In genomic region chr17:28576758-28577465, GRCh38 we compare ENCODE assay signal across 8 cellular contexts. TPM values are rescaled to one million over a fixed set of nuclear protein-coding genes. Genes with fewer than 3 reads are reported as not detected.
A peak's percentile ranks its signal among the peaks of the same experiment; 100 is the strongest.
DNase-seq lines count a peak whose midpoint lies in the region; ATAC-seq and TF ChIP-seq lines count a peak whose summit lies in the region.

TSS of gene ALDOC (minus strand) at chr17:28576895. CDS start at chr17:28575532, 1,363 bp downstream.

- in situ Hi-C loops in astrocyte of the cerebellum (cut with HindIII; ENCODE audit: low sequenced_read_pairs), result loop anchor here (5.0 kb wide), 1 partner anchor 40 kb away; no protein-coding TSS in a partner anchor

- TF ChIP-seq CTCF in GM12875 (IDR thresholded peaks at IDR 0.05; ENCODE audit: borderline replicate concordance, insufficient read depth, low read depth, low read length) (no peak), astrocyte of the cerebellum (IDR thresholded peaks at IDR 0.05; ENCODE audit: low read depth, low read length, missing control alignments) (no peak)

- intact Hi-C loops in sciatic nerve (cut with DNase I), result no loop called here

- H3K4me3 ChIP-seq in GM12875 (ENCODE audit: low read depth, low read length) (peak within 1 kb of the TSS; percentile 32), astrocyte of the cerebellum (ENCODE audit: low read depth, low read length) (peak within 1 kb of the TSS; percentile 35)

- ATAC-seq in HG02623 (IDR thresholded peaks at IDR 0.05; ENCODE audit: unreplicated experiment) (peak; percentile 74), sciatic nerve (peak; percentile 98)

- DNase-seq in NCI-H146 treated with DMSO at 0.1 percent for 48 hours (lab: John Stamatoyannopoulos, UW; ENCODE audit: unreplicated experiment) (peak; percentile 86), T-helper 9 cell (peak; percentile 98), astrocyte of the cerebellum (ENCODE audit: low read depth) (peak; percentile 55), hypothalamus (lab: John Stamatoyannopoulos, UW) (peak; percentile 33 to 98 (median 90)), sciatic nerve (ENCODE audit: low spot score) (peak; percentile 98), AML-193 (lab: John Stamatoyannopoulos, UW) (no peak)

RNA-seq across cellular contexts. Expression of gene ALDOC, which starts in this region (rescaled TPM):
- 99.7 TPM for total RNA-seq in sciatic nerve

Comparison
In these comparisons a context has a peak if more than half of its experiments do, and no peak if none do; other contexts are left out.
1. DNase-seq: peak in NCI-H146 treated with DMSO at 0.1 percent for 48 hours (single experiment), T-helper 9 cell (single experiment), astrocyte of the cerebellum (single experiment), hypothalamus (51 of 51) and sciatic nerve (single experiment); none in AML-193 (0 of 2).